In the genomic region with DNA sequence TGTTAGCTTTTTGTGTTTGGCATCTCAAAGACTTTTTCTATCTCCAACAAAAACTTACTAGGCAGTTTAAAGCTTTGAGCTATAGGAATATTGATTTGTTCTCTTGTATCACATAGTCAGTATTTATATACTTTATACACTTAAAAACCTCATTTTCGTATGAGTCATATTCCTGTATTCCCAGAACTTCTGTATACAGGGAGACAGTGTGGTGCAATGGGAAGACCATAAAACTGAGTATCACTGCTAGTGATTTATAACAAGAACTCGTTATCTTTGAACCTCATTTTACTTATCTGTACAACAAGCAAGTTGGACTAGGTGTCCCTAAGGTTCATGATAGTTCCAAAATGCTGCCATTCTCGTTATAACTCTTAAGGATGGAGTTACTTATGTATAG, we compare ENCODE assay signal across 1 cellular context.
TF ChIP-seq lines count a peak whose summit lies in the region.

No MANE protein-coding gene starts in this region.

TF ChIP-seq in IMR-90, 13 proteins besides CTCF, POLR2A, EP300 and RAD21 (continued from another document):
- TF ChIP-seq, protein P1, sequence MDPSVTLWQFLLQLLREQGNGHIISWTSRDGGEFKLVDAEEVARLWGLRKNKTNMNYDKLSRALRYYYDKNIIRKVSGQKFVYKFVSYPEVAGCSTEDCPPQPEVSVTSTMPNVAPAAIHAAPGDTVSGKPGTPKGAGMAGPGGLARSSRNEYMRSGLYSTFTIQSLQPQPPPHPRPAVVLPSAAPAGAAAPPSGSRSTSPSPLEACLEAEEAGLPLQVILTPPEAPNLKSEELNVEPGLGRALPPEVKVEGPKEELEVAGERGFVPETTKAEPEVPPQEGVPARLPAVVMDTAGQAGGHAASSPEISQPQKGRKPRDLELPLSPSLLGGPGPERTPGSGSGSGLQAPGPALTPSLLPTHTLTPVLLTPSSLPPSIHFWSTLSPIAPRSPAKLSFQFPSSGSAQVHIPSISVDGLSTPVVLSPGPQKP (IDR thresholded peaks at IDR 0.05; ENCODE audit: borderline replicate concordance, low read depth, low read length), result no peak
- TF ChIP-seq CEBPB (IDR thresholded peaks at IDR 0.05; ENCODE audit: low read depth, low read length), result peak; percentile 33; the same call in 1 of the 2 replicates
